ENCODE assay signal across 38 cellular contexts in genomic region chr7:47303014-47303694, GRCh38.
DNase-seq lines count a peak whose midpoint lies in the region; ATAC-seq, FAIRE-seq and TF ChIP-seq lines count a peak whose summit lies in the region.
"Had no signal": no experiment of that assay in that cellular context is flagged by ENCODE, and none has a peak within 500 bp of the region (broad histone marks: within the 10 kb centered on the region; RNA-seq: fewer than 3 reads in every experiment).

No MANE protein-coding gene starts in this region.

- CTCF ChIA-PET in HepG2 (lab: Yijun Ruan, JAX; ENCODE audit: low intra/inter-chr PET ratio, low total read pairs): no interaction called here

- no peak overlapping the region for H2AFZ ChIP-seq in HepG2 (ENCODE audit: low read length)
- H2AFZ ChIP-seq: GM23338 had no signal

- 97% methylated on average over 16 of the region's 30 CpGs for WGBS in HepG2 (ENCODE audit: low lambda C conversion rate)

- BruUV-seq in HepG2 (replicated peaks; lab: Mats Ljungman, UMichigan): no TSS peak

- peaks cover 18% of the 10 kb centered on the region for H4K20me1 ChIP-seq in HepG2 (ENCODE audit: insufficient read depth, low read length)

- H3K27ac ChIP-seq in right atrium auricular region (peak overlapping the region; percentile 15 to 78), HepG2 (ENCODE audit: extremely low read length, insufficient read depth, low read length) (no peak overlapping the region)
- H3K27ac ChIP-seq: ovary, WERI-Rb-1 had no signal

- no peak for ATAC-seq in left ventricle myocardium superior
- peak; percentile 29; the same call in 2 of the 3 replicates for ATAC-seq in HepG2
- ATAC-seq in sciatic nerve: peak; percentile 18
- ATAC-seq in GM19035 (IDR thresholded peaks at IDR 0.05; ENCODE audit: unreplicated experiment): no peak
- ATAC-seq in GM21576 (IDR thresholded peaks at IDR 0.05; ENCODE audit: unreplicated experiment): no peak
- ATAC-seq: activated naive CD4-positive, alpha-beta T cell treated with anti-CD3 and anti-CD28 coated beads, Interleukin-2, amount 50 U/mL, for 72 hours; esophagus mucosa; GM23338; T-cell had no signal

- H3K9ac ChIP-seq in HepG2 (ENCODE audit: insufficient read depth, low read depth, low read length): no peak overlapping the region

- H3K36me3 ChIP-seq in right atrium auricular region: peaks cover 46% of the 10 kb centered on the region
- peaks cover 42 to 70% of the 10 kb centered on the region in 2 experiments for H3K36me3 ChIP-seq in HepG2 (replicated peaks in 1 of 2; ENCODE audit: control insufficient read depth in 1 of 2, insufficient read depth in 2 of 2, low read length in 2 of 2)
- H3K36me3 ChIP-seq: ovary, WERI-Rb-1 had no signal

- H3K27me3 ChIP-seq in right atrium auricular region: no peaks in the 10 kb centered on the region
- no peaks in the 10 kb centered on the region for H3K27me3 ChIP-seq in HepG2 (ENCODE audit: control insufficient read depth in 1 of 2, insufficient read depth in 2 of 2, low read length in 2 of 2)
- H3K27me3 ChIP-seq: heart left ventricle, ovary, transverse colon had no signal

- FAIRE-seq in HepG2 (lab: Jason Lieb, UNC) (no peak), RCC 7860 (lab: Jason Lieb, UNC) (no peak)
- FAIRE-seq: bronchial epithelial cell, keratinocyte had no signal

- POLR2A ChIA-PET in HepG2 (lab: Yijun Ruan, JAX): no interaction called here

- DNase-seq in right atrium auricular region (ENCODE audit: low spot score) (peak; percentile 43), left ventricle myocardium superior (no peak), HepG2 (ENCODE audit: low spot score) (no peak), sciatic nerve (ENCODE audit: low spot score) (peak; percentile 57), Ammon's horn (ENCODE audit: low spot score) (no peak), RCC 7860 (ENCODE audit: low spot score) (no peak)
- DNase-seq: 8988T; activated CD4-positive, alpha-beta T cell treated with anti-CD3 and anti-CD28 coated beads for 48 hours; activated effector memory CD4-positive, alpha-beta T cell treated with Interleukin-2 at 50 U/mL for 16 hours; activated T-cell treated with anti-CD3 and anti-CD28 coated beads for 4 hours; Calu3; cortex of kidney; DMS79 treated with DMSO at 0.1 percent for 48 hours; endodermal cell; foreskin fibroblast; GDM1; heart left ventricle; HFFc6; KG1; NCI-H1092 treated with DMSO at 0.1 percent for 48 hours; NCI-H1694 treated with DMSO at 0.1 percent for 48 hours; NCI-H446 treated with DMSO at 0.1 percent for 48 hours; NCI-H774; ovary; RPMI8226; stimulated activated CD4-positive, alpha-beta T cell treated with anti-CD3 and anti-CD28 coated beads, Interleukin-12 subunit alpha, Interleukin-12 subunit beta, amount 100 ng/mL, for 4 hours; stimulated activated CD4-positive, alpha-beta T cell treated with anti-CD3 and anti-CD28 coated beads, Interleukin-4, amount 100 ng/mL, for 1 hour; T-cell; transverse colon; WERI-Rb-1 had no signal

- H3K4me2 ChIP-seq in HepG2 (ENCODE audit: low read depth, low read length): no peak overlapping the region
- H3K4me2 ChIP-seq: GM23338 had no signal

- intact Hi-C loops in left ventricle myocardium superior (cut with micrococcal nuclease): no loop called here
- intact Hi-C loops in HepG2 (cut with micrococcal nuclease; ENCODE audit: unreplicated experiment): no loop called here
- intact Hi-C loops in sciatic nerve (cut with DNase I): no loop called here

- H3K9me3 ChIP-seq in right atrium auricular region (no peaks in the 10 kb centered on the region), HepG2 (ENCODE audit: low read length) (no peaks in the 10 kb centered on the region)
- H3K9me3 ChIP-seq: ovary, transverse colon had no signal

- TF ChIP-seq EP300 in HepG2 (IDR thresholded peaks at IDR 0.05; ENCODE audit: low read depth in 2 of 2, low read length in 2 of 2) (no peak), HepG2 (CRISPR knock-in tag; IDR thresholded peaks at IDR 0.05; ENCODE audit: borderline replicate concordance) (no peak)

- TF ChIP-seq CTCF in right atrium auricular region (IDR thresholded peaks at IDR 0.05) (no peak), HepG2 (CRISPR knock-in tag; IDR thresholded peaks at IDR 0.05) (no peak)

- H3K4me3 ChIP-seq in right atrium auricular region (no peak overlapping the region), HepG2 (replicated peaks in 1 of 3; ENCODE audit: insufficient read depth in 1 of 3, low read depth in 2 of 3, low read length in 3 of 3) (no peak overlapping the region)
- H3K4me3 ChIP-seq: GM23338, heart left ventricle, lung, ovary, transverse colon had no signal

- H3K79me2 ChIP-seq in HepG2 (ENCODE audit: insufficient read depth, low read length): no peaks in the 10 kb centered on the region

- H3K4me1 ChIP-seq in right atrium auricular region (peaks cover 0 to 36% of the 10 kb centered on the region in 2 donors), HepG2 (ENCODE audit: insufficient read depth, low read length) (no peaks in the 10 kb centered on the region)
- H3K4me1 ChIP-seq: transverse colon had no signal

- no peak for TF ChIP-seq RAD21 in HepG2 (CRISPR knock-in tag; IDR thresholded peaks at IDR 0.05)

- TF ChIP-seq POLR2A in HepG2 (IDR thresholded peaks at IDR 0.05; ENCODE audit: insufficient read depth in 1 of 2, low read depth in 2 of 2, low read length in 2 of 2): no peak

- in situ Hi-C loops in HepG2 (cut with HindIII; ENCODE audit: extremely low pct_ligation_motif_present, low pct_unique_long_range_greater_than_20kb): no loop called here

TF ChIP-seq in HepG2, 621 proteins besides CTCF, POLR2A, EP300 and RAD21:
- TF ChIP-seq ATF2 (CRISPR knock-in tag; IDR thresholded peaks at IDR 0.05): no peak
- peak; percentile 73 for TF ChIP-seq AGO2 (optimal IDR thresholded peaks at IDR 0.05; ENCODE audit: low read depth, low read length)

Comparison
In these comparisons a context has a peak if more than half of its experiments do, and no peak if none do; other contexts are left out.
1. DNase-seq: peak in right atrium auricular region (single experiment) and sciatic nerve (single experiment); none in left ventricle myocardium superior (single experiment), HepG2 (single experiment), Ammon's horn (single experiment) and RCC 7860 (single experiment).
2. ATAC-seq: peak in HepG2 (single experiment) and sciatic nerve (single experiment); none in left ventricle myocardium superior (single experiment), GM19035 (single experiment) and GM21576 (single experiment).